ENCODE assay signal across 9 cellular contexts in genomic region chr1:14924012-14924452, GRCh38.
DNase-seq lines count a peak whose midpoint lies in the region; ATAC-seq, FAIRE-seq and TF ChIP-seq lines count a peak whose summit lies in the region.
"Had no signal": no experiment of that assay in that cellular context is flagged by ENCODE, and none has a peak within 500 bp of the region (broad histone marks: within the 10 kb centered on the region; RNA-seq: fewer than 3 reads in every experiment).

No MANE protein-coding gene starts in this region.

- peaks cover 71% of the 10 kb centered on the region for H3K27me3 Mint-ChIP-seq in T-helper 17 cell

- peak overlapping the region; percentile 72 for H3K27ac ChIP-seq in BLaER1
- H3K27ac ChIP-seq in HCT116 (ENCODE audit: low read depth, low read length): peak overlapping the region; percentile 65; the same call in 1 of the 2 replicates
- H3K27ac ChIP-seq in caudate nucleus (ENCODE audit: low read depth, low read length): no peak overlapping the region
- no peak overlapping the region for H3K27ac ChIP-seq in keratinocyte (ENCODE audit: control insufficient read depth, insufficient read depth, low read length)

- H3K36me3 ChIP-seq in BLaER1 (no peaks in the 10 kb centered on the region), HCT116 (ENCODE audit: control insufficient read depth in 1 of 2, insufficient read depth in 2 of 2, low read length in 2 of 2) (no peaks in the 10 kb centered on the region), keratinocyte (ENCODE audit: control insufficient read depth in 2 of 2, extremely low read depth in 1 of 2, insufficient read depth in 2 of 2, low read length in 2 of 2) (no peaks in the 10 kb centered on the region)

- H3K9me2 ChIP-seq in HCT116 (ENCODE audit: insufficient read depth): no peaks in the 10 kb centered on the region

- peaks cover 45% of the 10 kb centered on the region for H4K20me1 ChIP-seq in BLaER1
- H4K20me1 ChIP-seq in HCT116 (ENCODE audit: insufficient read depth): no peaks in the 10 kb centered on the region
- peaks cover 9% of the 10 kb centered on the region for H4K20me1 ChIP-seq in keratinocyte (ENCODE audit: control insufficient read depth, extremely low read depth, insufficient read depth, low read length)

- peak overlapping the region; percentile 79 for H3K9ac ChIP-seq in BLaER1
- H3K9ac ChIP-seq in HCT116 (ENCODE audit: low read length): peak overlapping the region; percentile 40; the same call in 1 of the 2 replicates
- H3K9ac ChIP-seq in keratinocyte (ENCODE audit: control insufficient read depth, extremely low read depth, insufficient read depth, low read length): peak overlapping the region; percentile 64

- TF ChIP-seq CTCF in HCT116 (IDR thresholded peaks at IDR 0.05 in 2 of 3, conservative IDR thresholded peaks at IDR 0.05 in 1 of 3; ENCODE audit: borderline replicate concordance in 1 of 3, insufficient read depth in 1 of 3, low read depth in 2 of 3, low read length in 2 of 3): no peak
- TF ChIP-seq CTCF in keratinocyte (optimal IDR thresholded peaks at IDR 0.05 in 1 of 3, IDR thresholded peaks at IDR 0.05 in 1 of 3, conservative IDR thresholded peaks at IDR 0.05 in 1 of 3; ENCODE audit: extremely low read depth in 1 of 3, insufficient read depth in 2 of 3, low read length in 3 of 3): no peak

- H3K4me1 ChIP-seq in BLaER1 (peaks cover 84% of the 10 kb centered on the region), HCT116 (ENCODE audit: control insufficient read depth in 1 of 2, insufficient read depth in 2 of 2, low read length in 2 of 2) (peaks cover 5 to 14% of the 10 kb centered on the region in 2 experiments; a peak in 3 of 4 replicates), keratinocyte (ENCODE audit: control insufficient read depth, extremely low read depth, insufficient read depth, low read length) (peaks cover 19% of the 10 kb centered on the region)

- dilution Hi-C loops in keratinocyte (cut with MboI; ENCODE audit: extremely low pct_ligation_motif_present, low sequenced_read_pairs): no loop called here

- POLR2A ChIA-PET in HCT116 (lab: Charles Lee): no interaction called here

- H3K36me3 Mint-ChIP-seq in T-helper 17 cell (ENCODE audit: low read depth): peaks cover 2% of the 10 kb centered on the region

- no TSS peak for BruUV-seq in HCT116 (replicated peaks; lab: Mats Ljungman, UMichigan)

- peak; percentile 82 for ATAC-seq in HCT116
- peak; percentile 70 for ATAC-seq in T-helper 17 cell
- no peak for ATAC-seq in HG03108 (IDR thresholded peaks at IDR 0.05; ENCODE audit: unreplicated experiment)

- H3K4me3 ChIP-seq in BLaER1 (peak overlapping the region; percentile 85), HCT116 (replicated peaks in 1 of 2; ENCODE audit: low read depth in 1 of 2, low read length in 2 of 2) (peak overlapping the region; percentile 53 to 62), keratinocyte (ENCODE audit: control insufficient read depth in 2 of 3, extremely low read depth in 1 of 3, insufficient read depth in 2 of 3, low read depth in 1 of 3, low read length in 3 of 3) (peak overlapping the region in 2 of 3 experiments; percentile 43 to 68)

- H3K9me1 ChIP-seq in keratinocyte (ENCODE audit: control insufficient read depth, extremely low read depth, insufficient read depth, low read length): peaks cover 3% of the 10 kb centered on the region

- H2AFZ ChIP-seq in HCT116 (ENCODE audit: low read depth, low read length, poor library complexity, severe bottlenecking) (no peak overlapping the region), keratinocyte (ENCODE audit: control insufficient read depth, low read length) (no peak overlapping the region)

- no peak for FAIRE-seq in keratinocyte (lab: Jason Lieb, UNC)
- FAIRE-seq: islet of Langerhans had no signal

- TF ChIP-seq POLR2A in HCT116 (IDR thresholded peaks at IDR 0.05; ENCODE audit: borderline replicate concordance, extremely low read depth, insufficient read depth, insufficient read length): no peak

- H3K4me2 ChIP-seq in BLaER1 (peak overlapping the region; percentile 97), HCT116 (ENCODE audit: low read length) (peak overlapping the region; percentile 81), keratinocyte (ENCODE audit: control insufficient read depth, extremely low read depth, insufficient read depth, low read depth, low read length) (no peak overlapping the region)

- H3K4me1 Mint-ChIP-seq in T-helper 17 cell: peaks cover 11% of the 10 kb centered on the region

- RAD21 ChIA-PET in HCT116 (lab: Charles Lee; ENCODE audit: low non-redundant PET in 1 of 2, low total read pairs in 2 of 2, uncharacterized antibody in 2 of 2, unreplicated experiment in 2 of 2): no interaction called here

- H3K9me3 ChIP-seq in BLaER1: no peaks in the 10 kb centered on the region
- H3K9me3 ChIP-seq in HCT116 (ENCODE audit: control insufficient read depth in 1 of 2, insufficient read depth in 1 of 2, low read depth in 1 of 2, low read length in 2 of 2): no peaks in the 10 kb centered on the region
- H3K9me3 ChIP-seq in T-helper 17 cell (ENCODE audit: control insufficient read depth, low read length, poor library complexity, severe bottlenecking): no peaks in the 10 kb centered on the region
- no peaks in the 10 kb centered on the region for H3K9me3 ChIP-seq in keratinocyte (ENCODE audit: control insufficient read depth, low read depth, low read length)

- H3K79me2 ChIP-seq in HCT116 (ENCODE audit: insufficient read depth, low read length) (peaks cover 42% of the 10 kb centered on the region), keratinocyte (ENCODE audit: control insufficient read depth, insufficient read depth, low read length) (peaks cover 38% of the 10 kb centered on the region)

- peak overlapping the region; percentile 86 for H3K4me3 Mint-ChIP-seq in T-helper 17 cell

- intact Hi-C loops in HCT116 (cut with micrococcal nuclease): no loop called here

- H3K27me3 ChIP-seq in BLaER1 (0 out of 2 replicates have a peak, but pooled peaks cover 4% of the 10 kb centered on the region), HCT116 (ENCODE audit: insufficient read depth, low read length) (no peaks in the 10 kb centered on the region), keratinocyte (ENCODE audit: control insufficient read depth, extremely low read depth, insufficient read depth, low read length) (no peaks in the 10 kb centered on the region)

- TF ChIP-seq RAD21 in HCT116 (IDR thresholded peaks at IDR 0.05; ENCODE audit: low read depth): no peak

- H3K27ac Mint-ChIP-seq in T-helper 17 cell: no peak overlapping the region

- CTCF ChIA-PET in HCT116 (lab: Charles Lee): no interaction called here

- peak; percentile 6 for DNase-seq in HCT116 (ENCODE audit: low read depth, low spot score)
- no peak for DNase-seq in T-helper 17 cell
- DNase-seq in caudate nucleus (lab: John Stamatoyannopoulos, UW): peak in 50 of 61 donors; percentile 7 to 77 (median 47)
- DNase-seq in keratinocyte (ENCODE audit: low read depth, low spot score): no peak
- DNase-seq in stimulated activated CD4-positive, alpha-beta T cell treated with anti-CD3 and anti-CD28 coated beads, TNF-alpha, amount 100 ng/mL, for 48 hours (ENCODE audit: low read depth in 3 of 3): peak in 2 of 3 donors; percentile 6 to 12
- no peak for DNase-seq in activated CD4-positive, CD25-positive, alpha-beta regulatory T cell (lab: John Stamatoyannopoulos, UW)

TF ChIP-seq in HCT116, 20 proteins besides CTCF, POLR2A, EP300 and RAD21:
- TF ChIP-seq CEBPB (IDR thresholded peaks at IDR 0.05; ENCODE audit: low read depth): no peak
- peak; percentile 45 for TF ChIP-seq POLR2AphosphoS5 (IDR thresholded peaks at IDR 0.05; ENCODE audit: low read depth, low read length)

Comparison
In these comparisons a context has a peak if more than half of its experiments do, and no peak if none do; other contexts are left out.
1. H3K27ac ChIP-seq: peak in BLaER1 (single experiment) and HCT116 (single experiment); none in caudate nucleus (single experiment) and keratinocyte (single experiment).
2. DNase-seq: peak in HCT116 (single experiment), caudate nucleus (50 of 61) and stimulated activated CD4-positive, alpha-beta T cell treated with anti-CD3 and anti-CD28 coated beads, TNF-alpha, amount 100 ng/mL, for 48 hours (2 of 3); none in T-helper 17 cell (0 of 3), keratinocyte (single experiment) and activated CD4-positive, CD25-positive, alpha-beta regulatory T cell (0 of 4).
3. Peak in every context shown above with its lines, with median percentiles within 50 percentile points of each other: H3K4me3 ChIP-seq and H3K9ac ChIP-seq.